ENCODE assay signal across 1 cellular context in the genomic region with DNA sequence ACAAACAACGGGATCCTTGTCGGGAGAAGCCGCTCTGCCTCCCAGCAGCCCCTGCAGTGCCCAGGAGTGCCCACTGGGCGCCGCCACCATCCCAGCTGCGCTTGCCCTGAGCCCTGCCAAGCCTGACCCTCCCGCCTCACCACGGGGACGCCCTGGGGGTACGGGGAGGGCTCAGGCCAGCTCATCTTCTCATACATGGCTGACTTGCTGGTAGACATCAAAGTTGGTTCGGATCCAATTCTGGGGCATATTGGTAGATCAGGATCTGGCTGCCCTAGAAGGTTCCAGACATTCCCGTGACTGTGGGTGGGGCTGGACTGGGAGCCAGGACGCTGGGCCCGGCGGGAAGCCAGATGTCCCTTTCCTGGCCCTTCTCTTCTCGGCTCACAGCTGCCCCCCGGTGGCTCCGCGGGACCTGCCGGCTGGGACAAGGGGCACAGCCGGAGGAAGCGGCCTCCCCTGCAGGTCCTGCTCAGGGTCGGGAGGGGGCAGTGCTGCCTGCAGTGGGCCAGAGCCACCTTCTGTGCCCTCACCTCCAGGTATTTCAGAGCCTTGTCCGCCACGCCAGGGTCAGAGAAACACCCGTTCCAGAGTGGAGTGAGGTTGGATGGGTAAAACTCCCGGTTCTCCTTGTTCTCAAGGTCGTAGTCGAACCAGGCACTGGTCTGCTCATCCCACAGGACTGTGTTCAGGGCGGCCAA.
TF ChIP-seq lines count a peak whose summit lies in the region.

No MANE protein-coding gene starts in this region.

TF ChIP-seq in H1, 55 proteins besides CTCF, POLR2A, EP300 and RAD21:
- no peak for TF ChIP-seq MAFK (IDR thresholded peaks at IDR 0.05; ENCODE audit: low read depth, low read length)
- TF ChIP-seq ASH2L (IDR thresholded peaks at IDR 0.05; ENCODE audit: low read length) = peak; percentile 54
- peak; percentile 77 for TF ChIP-seq YY1 (IDR thresholded peaks at IDR 0.05; ENCODE audit: low read depth, low read length)
- TF ChIP-seq CHD2 (IDR thresholded peaks at IDR 0.05; ENCODE audit: low read length) = peak; percentile 26; the same call in 1 of the 2 replicates
- 0 out of 2 replicates have a peak, but pooled peaks have one; percentile 35 for TF ChIP-seq RBBP5 (IDR thresholded peaks at IDR 0.05; ENCODE audit: borderline replicate concordance, low read depth, low read length)
- peak; percentile 60; the same call in 1 of the 2 replicates for TF ChIP-seq TBP (IDR thresholded peaks at IDR 0.05; ENCODE audit: low read depth, low read length)
- no peak for TF ChIP-seq SRF (IDR thresholded peaks at IDR 0.05; ENCODE audit: low read depth, low read length)
- TF ChIP-seq CEBPB (IDR thresholded peaks at IDR 0.05; ENCODE audit: low read depth, low read length) = no peak
- peak; percentile 55 for TF ChIP-seq KDM4A (IDR thresholded peaks at IDR 0.05; ENCODE audit: low read depth, low read length, severe bottlenecking)
- 0 out of 2 replicates have a peak, but pooled peaks have one; percentile 16 for TF ChIP-seq PHF8 (conservative IDR thresholded peaks at IDR 0.05; ENCODE audit: low read depth, low read length)
- 0 out of 2 replicates have a peak, but pooled peaks have one; percentile 13 for TF ChIP-seq JUN (IDR thresholded peaks at IDR 0.05; ENCODE audit: low read depth, low read length)
- TF ChIP-seq TEAD4 (IDR thresholded peaks at IDR 0.05; ENCODE audit: low read depth, low read length) = 0 out of 2 replicates have a peak, but pooled peaks have one; percentile 28
- TF ChIP-seq SP4 (IDR thresholded peaks at IDR 0.05; ENCODE audit: low read length) = peak; percentile 46; the same call in 1 of the 2 replicates
- peak; percentile 33; the same call in 1 of the 2 replicates for TF ChIP-seq BACH1 (IDR thresholded peaks at IDR 0.05; ENCODE audit: low read length)
- peak; percentile 36 for TF ChIP-seq TAF7 (optimal IDR thresholded peaks at IDR 0.05; ENCODE audit: borderline replicate concordance, low read depth, low read length)
- TF ChIP-seq NRF1 (IDR thresholded peaks at IDR 0.05; ENCODE audit: low read depth, low read length) = no peak
- TF ChIP-seq TAF1 (IDR thresholded peaks at IDR 0.05; ENCODE audit: low read depth, low read length) = 0 out of 2 replicates have a peak, but pooled peaks have one; percentile 17
- TF ChIP-seq GABPA (IDR thresholded peaks at IDR 0.05; ENCODE audit: borderline replicate concordance, insufficient read depth, low read length) = 0 out of 2 replicates have a peak, but pooled peaks have one; percentile 6
- TF ChIP-seq SIN3A (conservative IDR thresholded peaks at IDR 0.05 in 1 of 2, IDR thresholded peaks at IDR 0.05 in 1 of 2; ENCODE audit: low read depth in 1 of 2, low read length in 2 of 2) = peak in 1 of 2 experiments; percentile 79; a peak in 1 of 4 replicates
